14 cellular contexts compared by ENCODE assay signal in the genomic region with DNA sequence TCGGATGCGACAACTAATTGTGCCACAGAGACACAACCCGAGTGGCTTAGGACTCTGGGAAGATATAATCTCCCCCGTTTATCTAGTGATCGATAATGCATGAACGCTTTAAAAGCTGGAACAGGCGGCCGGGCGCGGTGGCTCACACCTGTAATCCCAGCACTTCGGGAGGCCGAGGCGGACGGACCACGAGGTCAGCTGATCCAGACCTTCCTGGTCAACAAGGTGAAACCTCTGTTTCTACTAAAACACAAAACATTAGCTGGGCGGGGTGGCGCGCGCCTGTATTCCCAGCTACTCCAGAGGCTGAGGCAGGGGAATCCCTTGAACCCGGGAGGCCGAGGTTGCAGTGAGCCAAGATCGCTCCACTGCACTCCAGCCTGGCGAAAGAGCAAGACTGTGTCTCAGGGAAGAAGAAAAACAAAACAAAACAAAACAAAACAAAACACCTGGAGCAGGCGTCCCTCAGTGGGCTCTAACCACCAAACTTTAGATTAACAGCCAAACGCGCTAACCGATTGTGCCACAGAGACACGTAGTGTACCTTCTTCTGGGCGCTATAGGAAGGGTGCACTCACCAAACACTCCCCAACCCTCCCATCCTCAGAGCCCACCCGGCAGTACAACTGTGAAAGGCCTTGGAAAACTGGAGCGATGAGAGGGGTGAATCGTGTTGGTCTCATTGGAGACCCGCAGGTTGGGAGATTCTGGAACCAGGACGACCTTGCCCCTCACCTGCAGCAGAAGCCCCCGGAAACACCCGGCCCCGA. TPM values are rescaled to one million over a fixed set of nuclear protein-coding genes. Genes with fewer than 3 reads are reported as not detected.
"Had no signal": no experiment of that assay in that cellular context is flagged by ENCODE, and none has a peak within 500 bp of the region (broad histone marks: within the 10 kb centered on the region; RNA-seq: fewer than 3 reads in every experiment).

No MANE protein-coding gene starts in this region.

RNA-seq across cellular contexts. Expression of gene PPIAL4F, which starts 53.3 kb away (rescaled TPM):
- total RNA-seq: activated CD8-positive, alpha-beta memory T cell treated with anti-CD3 and anti-CD28 coated beads for 36 hours; activated CD8-positive, alpha-beta T cell treated with anti-CD3 and anti-CD28 coated beads, Interleukin-2, amount 10 ng/mL, durations not matched to agents 7 days and 5 days; activated naive CD8-positive, alpha-beta T cell treated with anti-CD3 and anti-CD28 coated beads, Interleukin-2, amount 10 ng/mL, durations not matched to agents 7 days and 5 days; activated T-cell treated with anti-CD3 and anti-CD28 coated beads, Interleukin-2, amount 50 U/mL, for 4 hours; activated T-helper 17 cell treated with anti-CD3 and anti-CD28 coated beads, Interleukin-2, amount 50 U/mL, for 72 hours; ascending aorta; cardiac muscle cell; colonic mucosa; dermis microvascular lymphatic vessel endothelial cell; epithelial cell of proximal tubule; esophagus mucosa; foreskin keratinocyte; gastrocnemius medialis; heart left ventricle had no signal
- polyA plus RNA-seq: cardiac muscle cell, foreskin keratinocyte, heart left ventricle had no signal
